15 cellular contexts compared by ENCODE assay signal in the genomic region with DNA sequence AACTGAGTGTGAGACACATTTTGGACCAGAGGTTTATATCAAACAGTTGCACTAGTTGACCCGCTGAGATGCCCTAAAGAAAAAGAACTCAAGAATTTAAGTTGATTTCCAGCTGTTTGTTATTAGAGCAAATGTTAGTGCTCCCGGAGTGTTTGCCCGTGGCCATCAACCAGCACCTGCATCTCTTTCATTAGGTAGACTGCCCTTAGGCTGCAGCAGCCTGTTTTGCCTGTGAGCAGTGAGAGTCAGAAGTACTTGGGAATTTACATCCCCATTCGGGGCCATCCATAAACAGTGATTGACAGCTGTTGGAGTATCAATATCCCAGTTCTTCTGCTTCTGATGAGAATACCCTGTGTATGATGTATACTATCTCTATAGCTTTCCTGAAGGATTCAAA.
A peak's percentile ranks its signal among the peaks of the same experiment; 100 is the strongest.
DNase-seq lines count a peak whose midpoint lies in the region; ATAC-seq and TF ChIP-seq lines count a peak whose summit lies in the region.
"Had no signal": no experiment of that assay in that cellular context is flagged by ENCODE, and none has a peak within 500 bp of the region (broad histone marks: within the 10 kb centered on the region; RNA-seq: fewer than 3 reads in every experiment).

No MANE protein-coding gene starts in this region.

- no peaks in the 10 kb centered on the region for H3F3A ChIP-seq in GM23338 (replicated peaks; ENCODE audit: low read depth)

- no peaks in the 10 kb centered on the region for H3K36me3 Mint-ChIP-seq in GM23338 (ENCODE audit: low read depth)
- H3K36me3 Mint-ChIP-seq in chondrocyte (ENCODE audit: low read depth) = peaks cover 4% of the 10 kb centered on the region

- no peak for DNase-seq in GM23338 (ENCODE audit: low spot score)
- peak; percentile 38 for DNase-seq in NCI-H526 treated with DMSO at 0.1 percent for 48 hours (lab: John Stamatoyannopoulos, UW)
- no peak for DNase-seq in chondrocyte (ENCODE audit: low spot score)
- DNase-seq in neuronal stem cell (ENCODE audit: low spot score) = no peak
- DNase-seq in NCI-H1105 (lab: John Stamatoyannopoulos, UW) = no peak
- no peak for DNase-seq in stimulated activated CD4-positive, alpha-beta T cell treated with anti-CD3 and anti-CD28 coated beads, Interleukin-2, amount 100 ng/mL, for 24 hours
- no peak for DNase-seq in right lobe of liver
- DNase-seq: C1 segment of cervical spinal cord; Calu3; CD4-positive, alpha-beta T cell; DMS 273 treated with DMSO at 0.1 percent for 48 hours; DMS79; HCEC 1CT had no signal

- H3K14ac ChIP-seq in neuronal stem cell (ENCODE audit: low read length) = no peak overlapping the region

- no peak overlapping the region for H3K23ac ChIP-seq in neuronal stem cell (ENCODE audit: low read depth, low read length, poor library complexity)

- H3K79me2 ChIP-seq in GM23338 (replicated peaks; ENCODE audit: insufficient read depth) = no peaks in the 10 kb centered on the region

- peak overlapping the region; percentile 71 for H2BK5ac ChIP-seq in neuronal stem cell (ENCODE audit: low read length)

- H3K4me3 ChIP-seq in GM23338 = no peak overlapping the region
- no peak overlapping the region for H3K4me3 ChIP-seq in neuronal stem cell (ENCODE audit: low read length in 2 of 2)
- no peak overlapping the region for H3K4me3 ChIP-seq in right lobe of liver

- H3K18ac ChIP-seq in neuronal stem cell (ENCODE audit: low read length) = no peak overlapping the region

- no peak overlapping the region for H4K91ac ChIP-seq in neuronal stem cell (ENCODE audit: low read depth, low read length, poor library complexity)

- ATAC-seq in GM23338 (peak; percentile 79), right lobe of liver (no peak)

- 0 out of 2 replicates have a peak, but pooled peaks cover 6% of the 10 kb centered on the region for H3K9me2 ChIP-seq in GM23338 (ENCODE audit: insufficient read depth)

- H3K4me1 ChIP-seq in GM23338 (ENCODE audit: insufficient read depth) (peaks cover 5% of the 10 kb centered on the region; the same call in 1 of the 2 replicates), neuronal stem cell (ENCODE audit: control insufficient read depth in 2 of 2, insufficient read depth in 1 of 2, low read depth in 1 of 2, low read length in 2 of 2) (no peaks in the 10 kb centered on the region), right lobe of liver (peaks cover 0 to 5% (median 0%) of the 10 kb centered on the region in 4 donors)

- H3K4me1 Mint-ChIP-seq in GM23338 = peaks cover 33% of the 10 kb centered on the region
- H3K4me1 Mint-ChIP-seq in chondrocyte (ENCODE audit: low read depth) = peaks cover 20% of the 10 kb centered on the region
- H3K4me1 Mint-ChIP-seq: B cell had no signal

- no peak overlapping the region for H2BK12ac ChIP-seq in neuronal stem cell (ENCODE audit: low read length)

- H3K4me2 ChIP-seq in GM23338 (no peak overlapping the region), neuronal stem cell (ENCODE audit: insufficient read depth, low read length, poor library complexity, severe bottlenecking) (no peak overlapping the region)

- H3K27ac ChIP-seq in GM23338 (ENCODE audit: low read depth) = no peak overlapping the region
- H3K27ac ChIP-seq in neuronal stem cell (replicated peaks; ENCODE audit: low read length) = no peak overlapping the region
- H3K27ac ChIP-seq in right lobe of liver = no peak overlapping the region
- H3K27ac ChIP-seq: HL-60 had no signal

- H3K27me3 ChIP-seq in GM23338 (ENCODE audit: insufficient read depth) (no peaks in the 10 kb centered on the region), neuronal stem cell (ENCODE audit: control insufficient read depth in 3 of 3, insufficient read depth in 3 of 3, low read depth in 1 of 3, low read length in 3 of 3) (no peaks in the 10 kb centered on the region), right lobe of liver (no peaks in the 10 kb centered on the region)

- H3K79me1 ChIP-seq in neuronal stem cell (ENCODE audit: low read depth, low read length) = no peaks in the 10 kb centered on the region

- H3K9me3 ChIP-seq in neuronal stem cell (replicated peaks in 1 of 2; ENCODE audit: control insufficient read depth in 2 of 2, insufficient read depth in 1 of 2, low read depth in 1 of 2, low read length in 2 of 2) (no peaks in the 10 kb centered on the region), right lobe of liver (no peaks in the 10 kb centered on the region)

- H2AK5ac ChIP-seq in neuronal stem cell (ENCODE audit: low read depth, low read length) = no peak overlapping the region

- H4K20me1 ChIP-seq in GM23338 (replicated peaks; ENCODE audit: insufficient read depth) = no peaks in the 10 kb centered on the region

- H4K8ac ChIP-seq in neuronal stem cell (ENCODE audit: low read depth, low read length) = no peak overlapping the region

- intact Hi-C loops in right lobe of liver (cut with DNase I) = no loop called here

- H3K9me3 Mint-ChIP-seq in GM23338 (no peaks in the 10 kb centered on the region), chondrocyte (ENCODE audit: low read depth) (no peaks in the 10 kb centered on the region)
- H3K9me3 Mint-ChIP-seq: CD4-positive, alpha-beta T cell had no signal

- TF ChIP-seq POLR2A in right lobe of liver (IDR thresholded peaks at IDR 0.05) = no peak

- WGBS in neuronal stem cell (ENCODE audit: extremely low coverage in 2 of 2, insufficient read length in 2 of 2, insufficient replicate concordance in 1 of 2), 2 donors = no CpG with 5 or more reads among the region's 4 CpGs
- 91% methylated on average over 4 of the region's 4 CpGs for WGBS in right lobe of liver (ENCODE audit: insufficient coverage, low coverage, low lambda C conversion rate, missing lambda C conversion rate)

- H3K36me3 ChIP-seq in GM23338 (ENCODE audit: insufficient read depth) = no peaks in the 10 kb centered on the region
- no peaks in the 10 kb centered on the region for H3K36me3 ChIP-seq in neuronal stem cell (replicated peaks in 1 of 2; ENCODE audit: control insufficient read depth in 2 of 2, insufficient read depth in 2 of 2, low read length in 2 of 2)
- no peaks in the 10 kb centered on the region for H3K36me3 ChIP-seq in right lobe of liver

- no peak overlapping the region for H3K4ac ChIP-seq in neuronal stem cell (ENCODE audit: low read length)

- no peak overlapping the region for H2BK120ac ChIP-seq in neuronal stem cell (ENCODE audit: low read depth, low read length)

- H3K27me3 Mint-ChIP-seq in GM23338 (ENCODE audit: insufficient read depth, low read depth, poor library complexity) = no peaks in the 10 kb centered on the region
- H3K27me3 Mint-ChIP-seq in chondrocyte (ENCODE audit: low read depth) = no peaks in the 10 kb centered on the region
- H3K27me3 Mint-ChIP-seq: B cell had no signal

- no peak overlapping the region for H2BK15ac ChIP-seq in neuronal stem cell (ENCODE audit: low read length)

- H3K9ac ChIP-seq in neuronal stem cell (ENCODE audit: low read depth, low read length, poor library complexity) = no peak overlapping the region

- H2AFZ ChIP-seq in GM23338 = no peak overlapping the region
- H2AFZ ChIP-seq in neuronal stem cell (ENCODE audit: low read length) = no peak overlapping the region

- H3K4me3 Mint-ChIP-seq in GM23338 (no peak overlapping the region), chondrocyte (ENCODE audit: unreplicated experiment) (no peak overlapping the region)
- H3K4me3 Mint-ChIP-seq: B cell; CD4-positive, alpha-beta T cell had no signal

- H3K27ac Mint-ChIP-seq in GM23338 (no peak overlapping the region; the same call in 1 of the 2 replicates), chondrocyte (ENCODE audit: unreplicated experiment) (peak overlapping the region; percentile 52)
- H3K27ac Mint-ChIP-seq: B cell; CD4-positive, alpha-beta T cell had no signal

- TF ChIP-seq CTCF in GM23338 (conservative IDR thresholded peaks at IDR 0.05; ENCODE audit: low read depth in 2 of 2) (no peak), chondrocyte (IDR thresholded peaks at IDR 0.05) (no peak), right lobe of liver (IDR thresholded peaks at IDR 0.05) (no peak)

TF ChIP-seq in GM23338, 12 proteins besides CTCF, POLR2A, EP300 and RAD21 (continues in another document):
- TF ChIP-seq EZH2 (IDR thresholded peaks at IDR 0.05; ENCODE audit: low read depth, unreplicated experiment) = no peak
- no peak for TF ChIP-seq JUNB (IDR thresholded peaks at IDR 0.05; ENCODE audit: unreplicated experiment)
- no peak for TF ChIP-seq ZNF331 (CRISPR knock-in tag; IDR thresholded peaks at IDR 0.05; ENCODE audit: low read depth)
- TF ChIP-seq EZH2phosphoT487 (IDR thresholded peaks at IDR 0.05; ENCODE audit: unreplicated experiment) = no peak
- no peak for TF ChIP-seq ZNF114 (CRISPR knock-in tag; IDR thresholded peaks at IDR 0.05)
- no peak for TF ChIP-seq NANOG (IDR thresholded peaks at IDR 0.05; ENCODE audit: borderline replicate concordance)
- TF ChIP-seq POLR2AphosphoS5 (IDR thresholded peaks at IDR 0.05; ENCODE audit: low read depth) = no peak
- TF ChIP-seq STAT1 (IDR thresholded peaks at IDR 0.05; ENCODE audit: unreplicated experiment) = no peak
- TF ChIP-seq ETS1 (IDR thresholded peaks at IDR 0.05) = no peak
- TF ChIP-seq CREB1 (CRISPR knock-in tag; IDR thresholded peaks at IDR 0.05; ENCODE audit: low read depth) = no peak
